ENCODE assay signal across 8 cellular contexts in genomic region chr21:44869860-44870747, GRCh38. TPM values are rescaled to one million over a fixed set of nuclear protein-coding genes. Genes with fewer than 3 reads are reported as not detected.
DNase-seq lines count a peak whose midpoint lies in the region; ATAC-seq and TF ChIP-seq lines count a peak whose summit lies in the region.

No MANE protein-coding gene starts in this region.

- H3K4me1 ChIP-seq in ES-I3 (ENCODE audit: insufficient read depth, low read length), result peaks cover 50% of the 10 kb centered on the region

- in situ Hi-C loops in SK-MEL-5 (cut with HindIII; ENCODE audit: low pct_unique_long_range_greater_than_20kb, low sequenced_read_pairs), result no loop called here

- peak; percentile 93 for DNase-seq in SK-MEL-5 (ENCODE audit: low read depth, low spot score)
- peak; percentile 77 for DNase-seq in epithelial cell of esophagus (ENCODE audit: low read depth)
- peak; percentile 94 for DNase-seq in non-pigmented ciliary epithelial cell (ENCODE audit: low read depth)
- DNase-seq in NCI-H526 treated with DMSO at 0.1 percent for 48 hours (lab: John Stamatoyannopoulos, UW), result no peak
- no peak for DNase-seq in ureter (ENCODE audit: low spot score)
- no peak for DNase-seq in NCI-H82 (lab: John Stamatoyannopoulos, UW)

- H3K4me3 ChIP-seq in epithelial cell of esophagus (ENCODE audit: low read length), result no peak overlapping the region

- no peaks in the 10 kb centered on the region for H3K9me3 ChIP-seq in ES-I3 (ENCODE audit: control insufficient read depth, insufficient read depth, low read length)

- H3K36me3 ChIP-seq in ES-I3 (ENCODE audit: insufficient read depth, low read length), result peaks cover 7% of the 10 kb centered on the region

- peak overlapping the region; percentile 33; the same call in 1 of the 2 replicates for H3K9ac ChIP-seq in ES-I3 (ENCODE audit: low read depth, low read length)

- no peak for ATAC-seq in GM21717 (IDR thresholded peaks at IDR 0.05; ENCODE audit: unreplicated experiment)

- no peak for TF ChIP-seq CTCF in epithelial cell of esophagus (IDR thresholded peaks at IDR 0.05; ENCODE audit: insufficient read depth, low read depth, low read length, missing control alignments)

RNA-seq across cellular contexts. Expression of gene PTTG1IP, which starts 3.4 kb away (rescaled TPM):
- total RNA-seq in SK-MEL-5 (2014; rRNA removed; shearing (Covaris generic)), result 843 and 970 TPM in 2 replicates
- 592 and 672 TPM in 2 replicates for polyA plus RNA-seq in SK-MEL-5 (2015; cell fraction: cytosol; rRNA removed)
- 189 and 209 TPM in 2 replicates for polyA plus RNA-seq in SK-MEL-5 (2015; cell fraction: nucleus; rRNA removed)
- total RNA-seq in ureter, result 181 TPM

RNA-seq across cellular contexts. Expression of gene ITGB2, which starts 50.6 kb away (rescaled TPM):
- 0.05 TPM in 1 of 2 replicates, not detected in the other for total RNA-seq in SK-MEL-5 (2014; rRNA removed; shearing (Covaris generic))
- 0.08 TPM in 1 of 2 replicates, not detected in the other for polyA plus RNA-seq in SK-MEL-5 (2015; cell fraction: cytosol; rRNA removed)
- not detected in 2 replicates for polyA plus RNA-seq in SK-MEL-5 (2015; cell fraction: nucleus; rRNA removed)
- 35.7 TPM for total RNA-seq in ureter

RNA-seq across cellular contexts. Expression of gene SUMO3, which starts 52.2 kb away (rescaled TPM):
- total RNA-seq in SK-MEL-5 (2014; rRNA removed; shearing (Covaris generic)), result 34.2 and 36.0 TPM in 2 replicates
- polyA plus RNA-seq in SK-MEL-5 (2015; cell fraction: cytosol; rRNA removed), result 38.4 and 46.1 TPM in 2 replicates
- 4.0 and 5.4 TPM in 2 replicates for polyA plus RNA-seq in SK-MEL-5 (2015; cell fraction: nucleus; rRNA removed)
- 73.4 TPM for total RNA-seq in ureter

Comparison
In these comparisons a context has a peak if more than half of its experiments do, and no peak if none do; other contexts are left out.
1. DNase-seq: peak in SK-MEL-5 (single experiment), epithelial cell of esophagus (single experiment) and non-pigmented ciliary epithelial cell (single experiment); none in NCI-H526 treated with DMSO at 0.1 percent for 48 hours (single experiment), ureter (single experiment) and NCI-H82 (single experiment).
2. RNA of gene ITGB2, which starts 50.6 kb away (total RNA-seq): 35.7 TPM in ureter (single experiment); 0.05 TPM in SK-MEL-5; every median in the first group is over 10 times any median in the second.